ENCODE assay signal across 23 cellular contexts in the genomic region with DNA sequence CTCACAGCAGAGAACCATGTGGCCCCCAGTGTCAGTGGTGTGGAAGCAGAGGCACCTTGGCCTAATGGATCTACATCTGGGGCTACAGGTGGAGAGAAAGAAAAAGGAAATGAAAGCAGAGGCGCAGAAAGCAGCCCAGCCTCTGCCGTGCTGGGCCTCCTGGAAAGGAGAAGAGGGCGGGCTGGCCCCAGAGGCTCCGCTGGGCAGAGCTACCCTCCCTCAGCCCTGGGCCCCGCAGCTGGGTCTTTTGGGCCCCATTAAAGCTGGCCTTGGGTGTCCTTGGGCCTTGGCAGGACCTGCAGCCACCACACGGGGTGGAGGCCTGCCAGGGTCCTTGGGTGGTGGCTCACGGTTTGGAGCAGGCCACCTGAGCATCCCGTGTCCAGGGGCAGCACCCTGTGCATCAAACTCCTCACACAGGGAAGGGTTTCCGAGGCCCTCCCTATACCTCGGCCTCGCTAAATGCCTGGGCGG. TPM values are rescaled to one million over a fixed set of nuclear protein-coding genes. Genes with fewer than 3 reads are reported as not detected.
"Had no signal": no experiment of that assay in that cellular context is flagged by ENCODE, and none has a peak within 500 bp of the region (broad histone marks: within the 10 kb centered on the region; RNA-seq: fewer than 3 reads in every experiment).

No MANE protein-coding gene starts in this region.

- H3K9me3 ChIP-seq: testis, upper lobe of right lung had no signal

- DNase-seq: activated CD4-positive, alpha-beta T cell treated with anti-CD3 and anti-CD28 coated beads, Interleukin-2, amount 10 ng/mL, durations not matched to agents 7 days and 5 days; activated CD4-positive, CD25-positive, alpha-beta regulatory T cell; activated CD8-positive, alpha-beta memory T cell treated with anti-CD3 and anti-CD28 coated beads, Interleukin-2, amount 50 U/mL, for 48 hours; activated gamma-delta T cell treated with Interleukin-2 at 50 U/mL for 16 hours; activated T-cell treated with anti-CD3 and anti-CD28 coated beads, Interleukin-2, amount 50 U/mL, for 72 hours; amygdala; cerebellar nuclear complex; effector CD8-positive, alpha-beta T cell; foreskin fibroblast; glutamatergic neuron; kidney glomerular epithelial cell; psoas muscle; stimulated activated naive CD8-positive, alpha-beta T cell treated with anti-CD3 and anti-CD28 coated beads, Interleukin-15, amount 100 ng/mL, for 72 hours; T-helper 2 cell; testis; upper lobe of right lung had no signal

- H3K4me3 Mint-ChIP-seq: activated CD4-positive, alpha-beta T cell treated with anti-CD3 and anti-CD28 coated beads, Interleukin-2, amount 10 ng/mL, durations not matched to agents 7 days and 5 days; activated naive CD8-positive, alpha-beta T cell; activated T-cell treated with anti-CD3 and anti-CD28 coated beads, Interleukin-2, amount 50 U/mL, for 72 hours; brain; nephron; stimulated activated naive CD8-positive, alpha-beta T cell treated with anti-CD3 and anti-CD28 coated beads, Interleukin-15, amount 100 ng/mL, for 72 hours had no signal

- H3K4me1 ChIP-seq: psoas muscle, testis, upper lobe of right lung had no signal

- H3K36me3 Mint-ChIP-seq: activated naive CD8-positive, alpha-beta T cell; brain had no signal

- H3K36me3 ChIP-seq: upper lobe of right lung had no signal

- H3K27me3 Mint-ChIP-seq: activated CD4-positive, alpha-beta T cell treated with anti-CD3 and anti-CD28 coated beads, Interleukin-2, amount 10 ng/mL, durations not matched to agents 7 days and 5 days had no signal

- FAIRE-seq: endothelial cell of umbilical vein had no signal

- ATAC-seq: activated T-cell treated with anti-CD3 and anti-CD28 coated beads, Interleukin-2, amount 50 U/mL, for 72 hours; psoas muscle; sciatic nerve; stimulated activated naive CD8-positive, alpha-beta T cell treated with anti-CD3 and anti-CD28 coated beads, Interleukin-15, amount 100 ng/mL, for 72 hours; upper lobe of right lung had no signal

- H3K27ac ChIP-seq: psoas muscle, testis, upper lobe of right lung had no signal

- H3K4me3 ChIP-seq: psoas muscle, testis, upper lobe of right lung had no signal

- H3K27ac Mint-ChIP-seq: activated CD4-positive, alpha-beta T cell treated with anti-CD3 and anti-CD28 coated beads, Interleukin-2, amount 10 ng/mL, durations not matched to agents 7 days and 5 days; activated naive CD8-positive, alpha-beta T cell; activated T-cell treated with anti-CD3 and anti-CD28 coated beads, Interleukin-2, amount 50 U/mL, for 72 hours; nephron; stimulated activated naive CD8-positive, alpha-beta T cell treated with anti-CD3 and anti-CD28 coated beads, Interleukin-15, amount 100 ng/mL, for 72 hours had no signal

- H3K27me3 ChIP-seq: testis had no signal

- H3K4me1 Mint-ChIP-seq: activated CD4-positive, alpha-beta T cell treated with anti-CD3 and anti-CD28 coated beads, Interleukin-2, amount 10 ng/mL, durations not matched to agents 7 days and 5 days; nephron; stimulated activated naive CD8-positive, alpha-beta T cell treated with anti-CD3 and anti-CD28 coated beads, Interleukin-15, amount 100 ng/mL, for 72 hours had no signal

- H3K9me3 Mint-ChIP-seq: activated T-cell treated with anti-CD3 and anti-CD28 coated beads, Interleukin-2, amount 50 U/mL, for 72 hours had no signal

RNA-seq across cellular contexts. Expression of a gene that starts 31.6 kb away (rescaled TPM):
- total RNA-seq: activated CD4-positive, alpha-beta T cell treated with anti-CD3 and anti-CD28 coated beads, Interleukin-2, amount 10 ng/mL, durations not matched to agents 7 days and 5 days; osteoblast; sciatic nerve; upper lobe of right lung had no signal
- polyA plus RNA-seq: liver had no signal
